Comparison of ENCODE assay signal across 17 cellular contexts in genomic region chr14:89485264-89485663, GRCh38.
A peak's percentile ranks its signal among the peaks of the same experiment; 100 is the strongest.
DNase-seq lines count a peak whose midpoint lies in the region; ATAC-seq and TF ChIP-seq lines count a peak whose summit lies in the region.
"Had no signal": no experiment of that assay in that cellular context is flagged by ENCODE, and none has a peak within 500 bp of the region (broad histone marks: within the 10 kb centered on the region; RNA-seq: fewer than 3 reads in every experiment).

No MANE protein-coding gene starts in this region.

- peaks cover 29% of the 10 kb centered on the region for H3K36me3 Mint-ChIP-seq in activated CD8-positive, alpha-beta T cell treated with anti-CD3 and anti-CD28 coated beads, Interleukin-2, amount 10 ng/mL, durations not matched to agents 7 days and 5 days (ENCODE audit: low read depth)

- H3K4me1 ChIP-seq in mucosa of descending colon (ENCODE audit: low read depth) (no peaks in the 10 kb centered on the region), gastroesophageal sphincter (peaks cover 0 to 12% (median 0%) of the 10 kb centered on the region in 3 donors)
- H3K4me1 ChIP-seq: A549 had no signal

- TF ChIP-seq CTCF in mucosa of descending colon (IDR thresholded peaks at IDR 0.05) (no peak), gastroesophageal sphincter (IDR thresholded peaks at IDR 0.05) (no peak)

- DNase-seq in NOMO-1 treated with DMSO at 0.1 percent for 48 hours (lab: John Stamatoyannopoulos, UW; ENCODE audit: unreplicated experiment) (peak; percentile 5), NOMO-1 (lab: John Stamatoyannopoulos, UW; ENCODE audit: unreplicated experiment in 2 of 2) (no peak), DMS153 treated with DMSO at 0.1 percent for 48 hours (lab: John Stamatoyannopoulos, UW; ENCODE audit: unreplicated experiment) (peak; percentile 5), mucosa of descending colon (no peak), DMS79 (lab: John Stamatoyannopoulos, UW) (no peak)
- peak; percentile 39 for DNase-seq in activated CD8-positive, alpha-beta T cell treated with anti-CD3 and anti-CD28 coated beads, Interleukin-2, amount 10 ng/mL, durations not matched to agents 7 days and 5 days
- DNase-seq: amniotic stem cell, GF-D8, hypothalamus, KBM-7, NCI-H1436 treated with DMSO at 0.1 percent for 48 hours, NCI-H345 had no signal

- H3K9me3 ChIP-seq in mucosa of descending colon, result no peaks in the 10 kb centered on the region
- no peaks in the 10 kb centered on the region for H3K9me3 ChIP-seq in gastroesophageal sphincter
- H3K9me3 ChIP-seq: A549, suprapubic skin had no signal

- no peaks in the 10 kb centered on the region for H3K27me3 Mint-ChIP-seq in activated CD8-positive, alpha-beta T cell treated with anti-CD3 and anti-CD28 coated beads, Interleukin-2, amount 10 ng/mL, durations not matched to agents 7 days and 5 days (ENCODE audit: low read depth)

- intact Hi-C loops in mucosa of descending colon (cut with DNase I, micrococcal nuclease), result no loop called here

- H3K27ac ChIP-seq in gastroesophageal sphincter, result peak overlapping the region in 1 of 4 donors; percentile 32
- H3K27ac ChIP-seq: A549, suprapubic skin had no signal

- POLR2A ChIA-PET in activated CD8-positive, alpha-beta T cell treated with anti-CD3 and anti-CD28 coated beads, Interleukin-2, amount 10 ng/mL, durations not matched to agents 7 days and 5 days (lab: Charles Lee), result interaction anchor here (0.6 to 1.1 kb wide), 2 partner anchors 215 to 315 kb away, joined by 3 to 4 read pairs; no protein-coding TSS in a partner anchor

- H3K36me3 ChIP-seq in mucosa of descending colon (ENCODE audit: low read depth), result no peaks in the 10 kb centered on the region
- no peaks in the 10 kb centered on the region for H3K36me3 ChIP-seq in gastroesophageal sphincter
- H3K36me3 ChIP-seq: suprapubic skin had no signal

- no peaks in the 10 kb centered on the region for H3K27me3 ChIP-seq in gastroesophageal sphincter
- H3K27me3 ChIP-seq: suprapubic skin had no signal

- CTCF ChIA-PET in activated CD8-positive, alpha-beta T cell treated with anti-CD3 and anti-CD28 coated beads, Interleukin-2, amount 10 ng/mL, durations not matched to agents 7 days and 5 days (lab: Charles Lee), result no interaction called here

- no peaks in the 10 kb centered on the region for H3K9me3 Mint-ChIP-seq in activated CD8-positive, alpha-beta T cell treated with anti-CD3 and anti-CD28 coated beads, Interleukin-2, amount 10 ng/mL, durations not matched to agents 7 days and 5 days (ENCODE audit: insufficient read depth)

- ATAC-seq in activated CD8-positive, alpha-beta T cell treated with anti-CD3 and anti-CD28 coated beads, Interleukin-2, amount 10 ng/mL, durations not matched to agents 7 days and 5 days, result peak; percentile 47
- ATAC-seq in mucosa of descending colon (peak; percentile 32), gastroesophageal sphincter (no peak), GM19397 (IDR thresholded peaks at IDR 0.05; ENCODE audit: unreplicated experiment) (no peak)
- ATAC-seq: A549, SK-N-SH treated with all-trans-retinoic acid at 6 μM for 48 hours had no signal

- no CpG with 5 or more reads among the region's 2 CpGs for WGBS in gastroesophageal sphincter (ENCODE audit: low coverage in 1 of 2), 2 donors

- TF ChIP-seq EP300 in gastroesophageal sphincter (IDR thresholded peaks at IDR 0.05), result no peak

- no peak for TF ChIP-seq POLR2A in gastroesophageal sphincter (IDR thresholded peaks at IDR 0.05)

- H3K27ac Mint-ChIP-seq in activated CD8-positive, alpha-beta T cell treated with anti-CD3 and anti-CD28 coated beads, Interleukin-2, amount 10 ng/mL, durations not matched to agents 7 days and 5 days, result peak overlapping the region; percentile 85

- H3K4me3 ChIP-seq in mucosa of descending colon (no peak overlapping the region), gastroesophageal sphincter (no peak overlapping the region)
- H3K4me3 ChIP-seq: A549, suprapubic skin had no signal

- H3K4me1 Mint-ChIP-seq in activated CD8-positive, alpha-beta T cell treated with anti-CD3 and anti-CD28 coated beads, Interleukin-2, amount 10 ng/mL, durations not matched to agents 7 days and 5 days (ENCODE audit: low read depth), result peaks cover 20% of the 10 kb centered on the region

- H3K4me3 Mint-ChIP-seq in activated CD8-positive, alpha-beta T cell treated with anti-CD3 and anti-CD28 coated beads, Interleukin-2, amount 10 ng/mL, durations not matched to agents 7 days and 5 days, result peak overlapping the region; percentile 12

Comparison
In these comparisons a context has a peak if more than half of its experiments do, and no peak if none do; other contexts are left out.
1. DNase-seq: peak in NOMO-1 treated with DMSO at 0.1 percent for 48 hours (single experiment), DMS153 treated with DMSO at 0.1 percent for 48 hours (single experiment) and activated CD8-positive, alpha-beta T cell treated with anti-CD3 and anti-CD28 coated beads, Interleukin-2, amount 10 ng/mL, durations not matched to agents 7 days and 5 days (single experiment); none in NOMO-1 (0 of 2), mucosa of descending colon (0 of 3) and DMS79 (single experiment).
2. ATAC-seq: peak in activated CD8-positive, alpha-beta T cell treated with anti-CD3 and anti-CD28 coated beads, Interleukin-2, amount 10 ng/mL, durations not matched to agents 7 days and 5 days (single experiment) and mucosa of descending colon (single experiment); none in gastroesophageal sphincter (single experiment) and GM19397 (single experiment).